In the genomic region with DNA sequence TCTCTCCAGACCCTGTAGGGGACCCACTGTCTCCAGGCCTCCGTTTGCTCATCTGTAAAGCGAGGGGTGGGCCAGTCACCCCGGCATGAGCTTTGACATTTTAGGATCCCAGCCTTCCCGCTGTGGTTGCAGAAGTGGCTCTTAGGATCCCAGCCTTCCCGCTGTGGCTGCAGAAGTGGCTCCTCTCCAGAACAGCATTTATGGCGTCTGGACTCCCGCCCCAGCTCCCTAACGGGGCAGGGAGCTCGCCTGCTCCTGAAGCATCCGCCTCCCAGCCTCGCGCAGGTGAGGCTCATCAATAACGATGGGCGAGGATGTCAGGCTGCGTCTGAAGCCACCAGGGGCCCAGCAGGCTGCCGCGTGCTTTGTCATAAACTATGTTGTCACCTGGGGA, we compare ENCODE assay signal across 10 cellular contexts.
DNase-seq lines count a peak whose midpoint lies in the region; ATAC-seq and TF ChIP-seq lines count a peak whose summit lies in the region.
"Had no signal": no experiment of that assay in that cellular context is flagged by ENCODE, and none has a peak within 500 bp of the region (broad histone marks: within the 10 kb centered on the region; RNA-seq: fewer than 3 reads in every experiment).

No MANE protein-coding gene starts in this region.

- no peak for TF ChIP-seq EP300 in gastroesophageal sphincter (IDR thresholded peaks at IDR 0.05)
- no peak for TF ChIP-seq EP300 in stomach (IDR thresholded peaks at IDR 0.05)

- H3K36me3 ChIP-seq in gastroesophageal sphincter: no peaks in the 10 kb centered on the region
- H3K36me3 ChIP-seq in stomach: no peaks in the 10 kb centered on the region

- H3K27ac ChIP-seq in gastroesophageal sphincter: peak overlapping the region; percentile 39 to 92 (median 88)
- peak overlapping the region in 4 of 5 donors; percentile 74 to 82 (median 74) for H3K27ac ChIP-seq in stomach

- TF ChIP-seq CTCF in gastroesophageal sphincter (IDR thresholded peaks at IDR 0.05) (no peak), stomach (IDR thresholded peaks at IDR 0.05) (no peak)

- peak overlapping the region in 1 of 2 donors; percentile 29 for H3K4me3 ChIP-seq in gastroesophageal sphincter
- peak overlapping the region in 1 of 4 donors; percentile 9 for H3K4me3 ChIP-seq in stomach

- DNase-seq in NCI-H2171 treated with DMSO at 0.1 percent for 48 hours (lab: John Stamatoyannopoulos, UW) (peak; percentile 37), NCI-H2171 (lab: John Stamatoyannopoulos, UW) (no peak), NCI-H2107 treated with DMSO at 0.1 percent for 48 hours (lab: John Stamatoyannopoulos, UW; ENCODE audit: unreplicated experiment) (peak; percentile 81), stomach (no peak), GM19238 (ENCODE audit: insufficient read length, low spot score) (no peak), Kasumi-1 (lab: John Stamatoyannopoulos, UW) (no peak), H4 (ENCODE audit: low spot score) (no peak)
- DNase-seq: ACHN, GF-D8 had no signal

- no peak for ATAC-seq in gastroesophageal sphincter

- intact Hi-C loops in stomach (cut with DNase I; ENCODE audit: low total_unique reads): no loop called here

- peaks cover 9 to 57% (median 35%) of the 10 kb centered on the region in 3 donors for H3K4me1 ChIP-seq in gastroesophageal sphincter
- H3K4me1 ChIP-seq in stomach: peaks cover 25 to 50% (median 37%) of the 10 kb centered on the region in 4 donors

- 3 to 23% methylated on average over 5 to 8 of the region's 17 CpGs for WGBS in gastroesophageal sphincter (ENCODE audit: low coverage in 1 of 2), 2 donors
- WGBS in stomach, 5 donors: 34 to 55% (median 50%) methylated on average over 13 to 17 of the region's 17 CpGs

- H3K9me3 ChIP-seq in gastroesophageal sphincter (peaks cover 0 to 3% (median 0%) of the 10 kb centered on the region in 3 donors), stomach (peaks cover 0 to 11% (median 9%) of the 10 kb centered on the region in 4 donors)

- H3K27me3 ChIP-seq in gastroesophageal sphincter (no peaks in the 10 kb centered on the region), stomach (no peaks in the 10 kb centered on the region)

- TF ChIP-seq POLR2A in gastroesophageal sphincter (IDR thresholded peaks at IDR 0.05) (no peak), stomach (IDR thresholded peaks at IDR 0.05) (no peak)

Comparison
In these comparisons a context has a peak if more than half of its experiments do, and no peak if none do; other contexts are left out.
1. DNase-seq: peak in NCI-H2171 treated with DMSO at 0.1 percent for 48 hours (single experiment) and NCI-H2107 treated with DMSO at 0.1 percent for 48 hours (single experiment); none in NCI-H2171 (single experiment), stomach (single experiment), GM19238 (single experiment), Kasumi-1 (0 of 2) and H4 (single experiment).